In the genomic region with DNA sequence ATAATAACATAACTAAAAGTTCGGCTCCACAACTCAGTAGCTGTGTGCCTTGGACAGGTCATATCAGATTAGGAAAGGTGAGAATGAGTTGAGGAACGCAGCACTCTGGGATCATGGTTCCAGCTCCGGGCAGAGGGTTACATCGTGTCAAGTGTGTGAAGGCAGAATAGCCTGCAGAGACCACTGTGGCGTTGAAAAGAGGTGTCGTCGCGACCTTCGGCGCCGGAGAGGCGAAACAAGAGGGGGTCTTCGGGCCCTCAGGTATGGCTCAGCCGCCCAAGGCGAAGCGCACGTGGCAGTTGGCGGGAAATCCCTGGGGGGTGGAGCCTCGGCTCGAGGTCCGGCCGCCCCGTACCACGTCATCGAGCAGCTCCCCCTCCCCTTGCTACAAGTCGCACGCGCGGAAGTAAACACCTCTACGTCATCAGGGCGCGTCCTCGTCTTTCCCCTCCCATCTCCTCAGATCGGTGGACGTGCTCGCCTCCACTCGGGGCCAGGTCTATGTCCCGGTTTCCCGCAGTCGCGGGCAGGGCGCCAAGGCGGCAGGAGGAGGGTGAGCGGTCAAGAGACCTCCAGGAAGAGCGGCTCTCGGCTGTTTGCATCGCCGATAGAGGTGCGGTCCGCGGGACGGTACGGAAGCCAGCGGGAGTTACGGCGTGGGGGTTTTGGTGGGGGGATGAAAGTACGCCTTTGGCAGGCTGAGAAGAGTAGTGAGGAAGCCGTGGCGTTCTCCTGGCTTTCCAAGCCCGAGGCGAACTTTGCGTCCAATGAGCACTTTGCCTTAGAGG, we compare ENCODE assay signal across 8 cellular contexts. TPM values are rescaled to one million over a fixed set of nuclear protein-coding genes. Genes with fewer than 3 reads are reported as not detected.
DNase-seq lines count a peak whose midpoint lies in the region; ATAC-seq, FAIRE-seq and TF ChIP-seq lines count a peak whose summit lies in the region.

A gene with protein sequence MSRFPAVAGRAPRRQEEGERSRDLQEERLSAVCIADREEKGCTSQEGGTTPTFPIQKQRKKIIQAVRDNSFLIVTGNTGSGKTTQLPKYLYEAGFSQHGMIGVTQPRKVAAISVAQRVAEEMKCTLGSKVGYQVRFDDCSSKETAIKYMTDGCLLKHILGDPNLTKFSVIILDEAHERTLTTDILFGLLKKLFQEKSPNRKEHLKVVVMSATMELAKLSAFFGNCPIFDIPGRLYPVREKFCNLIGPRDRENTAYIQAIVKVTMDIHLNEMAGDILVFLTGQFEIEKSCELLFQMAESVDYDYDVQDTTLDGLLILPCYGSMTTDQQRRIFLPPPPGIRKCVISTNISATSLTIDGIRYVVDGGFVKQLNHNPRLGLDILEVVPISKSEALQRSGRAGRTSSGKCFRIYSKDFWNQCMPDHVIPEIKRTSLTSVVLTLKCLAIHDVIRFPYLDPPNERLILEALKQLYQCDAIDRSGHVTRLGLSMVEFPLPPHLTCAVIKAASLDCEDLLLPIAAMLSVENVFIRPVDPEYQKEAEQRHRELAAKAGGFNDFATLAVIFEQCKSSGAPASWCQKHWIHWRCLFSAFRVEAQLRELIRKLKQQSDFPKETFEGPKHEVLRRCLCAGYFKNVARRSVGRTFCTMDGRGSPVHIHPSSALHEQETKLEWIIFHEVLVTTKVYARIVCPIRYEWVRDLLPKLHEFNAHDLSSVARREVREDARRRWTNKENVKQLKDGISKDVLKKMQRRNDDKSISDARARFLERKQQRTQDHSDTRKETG (plus strand): TSS at position 440 of the 788 bp plus-strand sequence. CDS start 62 bp downstream, at position 502.

- DNase-seq in GM06990 (ENCODE audit: extremely low read depth, insufficient read length) (peak; percentile 92), NCI-H1417 treated with DMSO at 0.1 percent for 48 hours (lab: John Stamatoyannopoulos, UW) (peak; percentile 91), SW 1271 (lab: John Stamatoyannopoulos, UW) (peak; percentile 72 to 92), Right ventricle myocardium superior (peak; percentile 96), pancreas (peak; percentile 90 to 96 (median 93)), thyroid gland (peak; percentile 92 to 95)
- DNase-seq in activated naive CD8-positive, alpha-beta T cell treated with anti-CD3 and anti-CD28 coated beads, Interleukin-2, amount 50 U/mL, for 16 hours (ENCODE audit: low read depth, low spot score): peak; percentile 95

- H3K4me1 ChIP-seq in pancreas: peaks cover 6 to 10% (median 7%) of the 10 kb centered on the region in 3 donors
- peaks cover 0 to 10% of the 10 kb centered on the region in 2 donors for H3K4me1 ChIP-seq in thyroid gland

- H3K36me3 ChIP-seq in GM06990 (ENCODE audit: control insufficient read depth, insufficient read depth, low read length) (no peaks in the 10 kb centered on the region), pancreas (no peaks in the 10 kb centered on the region), thyroid gland (no peaks in the 10 kb centered on the region)

- H3K4me3 ChIP-seq in GM06990 (replicated peaks; ENCODE audit: low read depth, low read length) (peak within 1 kb of the TSS; percentile 99), pancreas (peak within 1 kb of the TSS; percentile 78 to 93 (median 91)), thyroid gland (replicated peaks in 1 of 3) (peak within 1 kb of the TSS; percentile 61 to 91 (median 64))

- 6 to 10% methylated on average over 62 of the region's 62 CpGs for WGBS in pancreas, 2 donors
- WGBS in thyroid gland, 2 donors: 12 to 19% methylated on average over 37 to 51 of the region's 62 CpGs

- no peak for FAIRE-seq in pancreas (lab: Jason Lieb, UNC)

- intact Hi-C loops in Right ventricle myocardium superior (cut with DNase I): no loop called here
- intact Hi-C loops in pancreas (cut with DNase I): no loop called here
- intact Hi-C loops in thyroid gland (cut with DNase I): no loop called here

- no peak for TF ChIP-seq CTCF in GM06990 (IDR thresholded peaks at IDR 0.05; ENCODE audit: insufficient read depth, low read length, poor library complexity, severe bottlenecking)
- TF ChIP-seq CTCF in pancreas (IDR thresholded peaks at IDR 0.05): no peak
- TF ChIP-seq CTCF in thyroid gland (IDR thresholded peaks at IDR 0.05): no peak

- H3K9me3 ChIP-seq in pancreas (no peaks in the 10 kb centered on the region), thyroid gland (no peaks in the 10 kb centered on the region)

- peak; percentile 88 for ATAC-seq in HG02642 (IDR thresholded peaks at IDR 0.05; ENCODE audit: poor library complexity, unreplicated experiment)
- peak; percentile 98 for ATAC-seq in Right ventricle myocardium superior (ENCODE audit: poor library complexity)
- ATAC-seq in pancreas: peak; percentile 96 to 98 (median 98)

- peak in 1 of 2 donors; percentile 61 for TF ChIP-seq POLR2A in thyroid gland (IDR thresholded peaks at IDR 0.05)

- H3K27me3 ChIP-seq in GM06990 (replicated peaks; ENCODE audit: control insufficient read depth, insufficient read depth, low read length): no peaks in the 10 kb centered on the region
- no peaks in the 10 kb centered on the region for H3K27me3 ChIP-seq in pancreas
- no peaks in the 10 kb centered on the region for H3K27me3 ChIP-seq in thyroid gland

- H3K27ac ChIP-seq in pancreas (peak within 1 kb of the TSS; percentile 44 to 80 (median 69)), thyroid gland (peak within 1 kb of the TSS; percentile 23 to 79 (median 73))

RNA-seq across cellular contexts. Expression of the gene that starts here (rescaled TPM):
- total RNA-seq in Right ventricle myocardium superior (18.1 TPM), pancreas (10 to 100 TPM; 11.7 to 21.2 (median 15.7) TPM), thyroid gland (10 to 100 TPM; 47.8 to 65.4 (median 59.7) TPM)
- 10 to 100 TPM in 1 of 2 donors, 1 to 10 TPM in 1; 6.6 to 16.7 TPM for polyA plus RNA-seq in pancreas

Comparison
In these comparisons a context has a peak if more than half of its experiments do, and no peak if none do; other contexts are left out.
1. Peak in every context shown above with its lines: DNase-seq, ATAC-seq, H3K4me3 ChIP-seq and H3K27ac ChIP-seq.